In the genomic region with DNA sequence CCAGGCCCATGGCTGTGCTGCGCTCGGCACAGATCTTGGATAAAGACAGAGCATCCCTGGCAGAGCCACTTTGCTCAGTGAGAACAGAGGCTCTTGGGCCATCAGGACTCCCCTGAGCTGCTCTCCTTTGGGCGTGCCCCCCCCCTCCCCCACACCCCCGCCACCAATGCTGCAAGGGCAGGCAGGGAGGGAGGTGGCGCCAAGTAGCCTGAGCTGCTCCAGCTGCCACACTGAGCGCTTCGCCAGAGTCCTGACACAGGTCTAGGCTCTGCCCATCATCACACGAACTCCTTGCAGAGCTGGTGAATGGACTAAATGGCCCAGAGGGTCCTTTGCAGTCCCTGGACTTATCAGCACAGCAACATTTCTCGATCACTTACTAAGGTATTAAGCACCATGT, we compare ENCODE assay signal across 22 cellular contexts.
"Had no signal": no experiment of that assay in that cellular context is flagged by ENCODE, and none has a peak within 500 bp of the region (broad histone marks: within the 10 kb centered on the region; RNA-seq: fewer than 3 reads in every experiment).

No MANE protein-coding gene starts in this region.

- DNase-seq: effector CD8-positive, alpha-beta T cell; effector memory CD8-positive, alpha-beta T cell; endodermal cell; erythroblast; esophagus squamous epithelium; foreskin fibroblast; foreskin melanocyte; gastrocnemius medialis; glutamatergic neuron; heart right ventricle; hippocampal formation; left cardiac atrium; left lung; left ventricle myocardium superior; lower lobe of right lung; mesenchymal stem cell; mucosa of descending colon; naive B cell had no signal

- H3K27ac Mint-ChIP-seq: effector memory CD8-positive, alpha-beta T cell; endodermal cell; mesothelial cell of epicardium; naive B cell had no signal

- H3K4me3 ChIP-seq: coronary artery, esophagus squamous epithelium, gastrocnemius medialis, heart right ventricle, left lung, lower lobe of right lung, mucosa of descending colon had no signal

- H3K4me3 Mint-ChIP-seq: effector memory CD8-positive, alpha-beta T cell; endodermal cell; mesothelial cell of epicardium; naive B cell had no signal

- H3K27ac ChIP-seq: coronary artery, epithelial cell of prostate, esophagus squamous epithelium, heart right ventricle, left lung, lower lobe of right lung had no signal

- H3K9me3 ChIP-seq: esophagus squamous epithelium, gastrocnemius medialis, heart right ventricle, left lung, lower lobe of right lung, mucosa of descending colon had no signal

- H3K4me1 Mint-ChIP-seq: endodermal cell, naive B cell had no signal

- ATAC-seq: effector memory CD8-positive, alpha-beta T cell; esophagus mucosa; gastrocnemius medialis; heart right ventricle; left cardiac atrium; left lung; left ventricle myocardium superior; lower lobe of right lung; mucosa of descending colon had no signal

- H3K27me3 ChIP-seq: esophagus squamous epithelium, gastrocnemius medialis, heart right ventricle, left lung had no signal

- H3K9me3 Mint-ChIP-seq: effector memory CD8-positive, alpha-beta T cell; endodermal cell; mesothelial cell of epicardium; naive B cell had no signal

- H3K4me1 ChIP-seq: left lung, lower lobe of right lung had no signal

- H3K27me3 Mint-ChIP-seq: effector memory CD8-positive, alpha-beta T cell; naive B cell had no signal
